Comparison of ENCODE assay signal across 35 cellular contexts in the genomic region with DNA sequence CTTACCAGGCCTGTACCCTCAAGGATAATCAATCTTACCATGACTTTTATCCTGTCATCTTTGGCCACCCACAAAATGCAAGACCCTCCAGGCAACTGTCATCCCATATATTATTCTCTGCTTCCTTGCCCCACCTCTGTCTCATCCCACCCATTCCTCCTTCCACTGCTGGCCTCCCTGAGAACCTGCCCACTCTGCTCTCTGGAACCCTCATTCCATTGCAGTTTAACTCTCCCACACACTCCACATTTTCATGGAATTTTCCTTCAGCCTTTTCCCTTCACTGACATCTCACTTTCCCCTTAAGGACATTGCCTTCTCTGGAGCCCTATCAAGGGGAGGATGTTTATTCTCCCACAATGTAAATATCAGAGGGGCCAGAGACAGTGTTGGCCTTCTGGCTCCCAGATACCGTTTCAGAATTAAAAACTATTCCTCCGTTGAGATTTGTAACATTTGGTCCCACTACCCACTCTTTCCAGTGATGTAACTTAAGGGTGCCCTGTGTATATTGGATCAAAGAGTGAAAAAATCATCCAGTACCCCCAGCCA.
"Had no signal": no experiment of that assay in that cellular context is flagged by ENCODE, and none has a peak within 500 bp of the region (broad histone marks: within the 10 kb centered on the region; RNA-seq: fewer than 3 reads in every experiment).

No MANE protein-coding gene starts in this region.

- H3K4me1 ChIP-seq: breast epithelium, Peyer's patch had no signal

- DNase-seq: activated B cell treated with CpG ODN at 0.5 μM for 24 hours; activated CD4-positive, alpha-beta memory T cell treated with anti-CD3 and anti-CD28 coated beads for 36 hours; activated CD4-positive, alpha-beta T cell treated with anti-CD3 and anti-CD28 coated beads for 4 hours; activated CD4-positive, alpha-beta T cell treated with anti-CD3 and anti-CD28 coated beads, Interleukin-2, amount 50 U/mL, for 1 hour; activated CD4-positive, CD25-positive, alpha-beta regulatory T cell treated with anti-CD3 and anti-CD28 coated beads, Interleukin-2, amount 50 U/mL, for 72 hours; activated CD8-positive, alpha-beta memory T cell treated with anti-CD3 and anti-CD28 coated beads, Interleukin-2, amount 50 U/mL, for 4 hours; activated gamma-delta T cell treated with Interleukin-2 at 50 U/mL for 16 hours; activated naive CD4-positive, alpha-beta T cell treated with anti-CD3 and anti-CD28 coated beads for 36 hours; activated T-cell treated with anti-CD3 and anti-CD28 coated beads for 4 hours; activated T-cell treated with anti-CD3 and anti-CD28 coated beads, Interleukin-2, amount 50 U/mL, for 4 hours; adrenal gland; body of pancreas; Karpas-422; KBM-7; NCI-H1436 treated with DMSO at 0.1 percent for 48 hours; NCI-H1694 treated with DMSO at 0.1 percent for 48 hours; NCI-H2029; NCI-H510A; NCI-H526; NCI-H748 treated with DMSO at 0.1 percent for 48 hours; NK-92 treated with Interleukin-12 subunit alpha and Interleukin-12 subunit beta, amount 100 ng/mL, for 24 hours; PC-3; Peyer's patch; SIG-M5; SW 1271; T-helper 1 cell; T-helper 2 cell; T-helper 9 cell had no signal

- H3K4me3 ChIP-seq: adrenal gland, body of pancreas, breast epithelium, Peyer's patch had no signal

- H3K36me3 ChIP-seq: adrenal gland, breast epithelium, Peyer's patch had no signal

- H3K9me3 ChIP-seq: adrenal gland, body of pancreas, breast epithelium, Peyer's patch had no signal

- H3K36me3 Mint-ChIP-seq: activated CD4-positive, alpha-beta memory T cell treated with anti-CD3 and anti-CD28 coated beads for 36 hours; activated naive CD4-positive, alpha-beta T cell treated with anti-CD3 and anti-CD28 coated beads, Interleukin-2, amount 50 U/mL, for 72 hours had no signal

- ATAC-seq: activated naive CD4-positive, alpha-beta T cell treated with anti-CD3 and anti-CD28 coated beads, Interleukin-2, amount 50 U/mL, for 72 hours; activated T-cell treated with anti-CD3 and anti-CD28 coated beads, Interleukin-2, amount 50 U/mL, for 4 hours; body of pancreas; PC-3; Right ventricle myocardium inferior; SK-N-SH treated with all-trans-retinoic acid at 6 μM for 48 hours had no signal

- H3K4me1 Mint-ChIP-seq: activated B cell treated with CpG ODN at 0.5 μM for 24 hours had no signal

- H3K27ac ChIP-seq: body of pancreas, RWPE1, VCaP had no signal

- H3K4me3 Mint-ChIP-seq: activated B cell treated with CpG ODN at 0.5 μM for 24 hours; activated CD4-positive, alpha-beta memory T cell treated with anti-CD3 and anti-CD28 coated beads for 36 hours; activated naive CD4-positive, alpha-beta T cell treated with anti-CD3 and anti-CD28 coated beads for 36 hours; activated T-cell treated with anti-CD3 and anti-CD28 coated beads, Interleukin-2, amount 50 U/mL, for 4 hours; activated T-helper 1 cell treated with anti-CD3 and anti-CD28 coated beads, Interleukin-12 subunit alpha, Interleukin-12 subunit beta, Interleukin-2, Interleukin-4 antibody, amounts not matched to agents 30 ng/mL and 10 ng/mL and 1 ng/mL, durations not matched to agents 14 hours and 24 hours and 36 hours had no signal

- H3K27me3 ChIP-seq: adrenal gland, body of pancreas, breast epithelium, Peyer's patch had no signal

- H3K9me3 Mint-ChIP-seq: activated B cell treated with CpG ODN at 0.5 μM for 24 hours; activated CD4-positive, alpha-beta memory T cell treated with anti-CD3 and anti-CD28 coated beads for 36 hours; activated naive CD4-positive, alpha-beta T cell treated with anti-CD3 and anti-CD28 coated beads for 36 hours; activated naive CD4-positive, alpha-beta T cell treated with anti-CD3 and anti-CD28 coated beads, Interleukin-2, amount 50 U/mL, for 72 hours; activated T-cell treated with anti-CD3 and anti-CD28 coated beads, Interleukin-2, amount 50 U/mL, for 4 hours; activated T-helper 1 cell treated with anti-CD3 and anti-CD28 coated beads, Interleukin-12 subunit alpha, Interleukin-12 subunit beta, Interleukin-2, Interleukin-4 antibody, amounts not matched to agents 30 ng/mL and 10 ng/mL and 1 ng/mL, durations not matched to agents 14 hours and 24 hours and 36 hours had no signal

- H3K27ac Mint-ChIP-seq: activated B cell treated with CpG ODN at 0.5 μM for 24 hours; activated CD4-positive, alpha-beta memory T cell treated with anti-CD3 and anti-CD28 coated beads for 36 hours; activated naive CD4-positive, alpha-beta T cell treated with anti-CD3 and anti-CD28 coated beads for 36 hours; activated naive CD4-positive, alpha-beta T cell treated with anti-CD3 and anti-CD28 coated beads, Interleukin-2, amount 50 U/mL, for 72 hours; activated T-helper 1 cell treated with anti-CD3 and anti-CD28 coated beads, Interleukin-12 subunit alpha, Interleukin-12 subunit beta, Interleukin-2, Interleukin-4 antibody, amounts not matched to agents 30 ng/mL and 10 ng/mL and 1 ng/mL, durations not matched to agents 14 hours and 24 hours and 36 hours had no signal
